8 cellular contexts compared by ENCODE assay signal in the genomic region with DNA sequence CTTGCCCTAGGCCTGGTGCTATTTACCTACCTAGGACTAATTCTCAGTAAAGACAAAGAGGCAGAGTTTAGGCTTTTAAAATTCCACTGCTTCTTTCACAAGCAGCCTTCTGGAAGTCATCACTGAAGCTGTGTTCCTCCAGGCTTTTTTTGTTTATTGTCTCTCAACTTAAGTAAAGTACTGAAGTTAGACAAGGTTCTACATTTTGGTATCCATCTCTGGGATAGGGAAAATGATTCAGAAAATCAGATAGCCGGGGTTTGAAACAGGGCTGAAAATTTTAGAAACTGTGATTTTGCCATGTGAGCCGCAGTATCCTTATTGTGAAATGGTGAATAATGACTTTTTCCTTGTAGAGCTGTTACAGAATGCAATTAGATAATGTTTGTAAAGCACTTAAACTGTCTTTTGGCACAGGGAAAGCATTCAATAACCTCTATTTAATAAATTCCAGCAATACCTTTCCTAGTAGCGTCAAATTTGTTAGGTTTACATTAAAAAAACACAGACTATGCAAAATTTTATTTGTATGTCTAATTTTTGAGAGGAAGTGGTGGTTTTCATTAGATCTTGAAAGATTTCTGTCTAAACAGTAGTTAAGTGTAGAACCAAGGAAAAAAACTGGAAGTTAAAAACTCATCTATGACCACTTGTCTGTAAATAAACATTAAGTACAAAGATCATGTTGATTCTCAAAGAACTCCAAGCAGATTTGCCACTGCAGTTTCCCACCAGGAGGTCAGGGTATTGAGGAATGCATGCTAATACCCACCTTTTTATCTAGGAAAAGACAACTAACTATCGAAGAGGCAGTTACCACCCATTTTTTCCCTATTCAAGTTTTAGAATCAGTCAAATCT. TPM values are rescaled to one million over a fixed set of nuclear protein-coding genes. Genes with fewer than 3 reads are reported as not detected.
DNase-seq lines count a peak whose midpoint lies in the region; ATAC-seq and TF ChIP-seq lines count a peak whose summit lies in the region.

No MANE protein-coding gene starts in this region.

- no TSS peak for BruUV-seq in MCF 10A (replicated peaks; lab: Mats Ljungman, UMichigan)

- H2AK5ac ChIP-seq in mesendoderm (ENCODE audit: low read length) = no peak overlapping the region

- no peak overlapping the region for H2BK15ac ChIP-seq in mesendoderm (replicated peaks; ENCODE audit: low read depth)

- H4K5ac ChIP-seq in mesendoderm (ENCODE audit: low read length) = no peak overlapping the region

- CTCF ChIA-PET in MCF 10A (lab: Yijun Ruan, JAX) = interaction anchor here (0.6 to 1.8 kb wide), 7 partner anchors 8 to 88 kb away, joined by 3 to 10 read pairs (median 4); no protein-coding TSS in a partner anchor

- H3K4me1 ChIP-seq in heart right ventricle (peaks cover 13 to 88% (median 81%) of the 10 kb centered on the region in 9 donors), mesendoderm (ENCODE audit: control insufficient read depth, low read depth, low read length) (peaks cover 3% of the 10 kb centered on the region), uterus (peaks cover 17 to 20% of the 10 kb centered on the region in 2 donors)

- H3K56ac ChIP-seq in mesendoderm (ENCODE audit: low read length) = peak overlapping the region; percentile 42

- H3K4me1 Mint-ChIP-seq in MCF 10A (ENCODE audit: insufficient read depth, unreplicated experiment) = peaks cover 54% of the 10 kb centered on the region

- H3K36me3 ChIP-seq in heart right ventricle (peaks cover 0 to 33% (median 0%) of the 10 kb centered on the region in 9 donors), mesendoderm (ENCODE audit: control insufficient read depth, insufficient read depth, low read length) (no peaks in the 10 kb centered on the region), uterus (no peaks in the 10 kb centered on the region)

- H3K27ac ChIP-seq in heart right ventricle = peak overlapping the region; percentile 88 to 99 (median 96)
- H3K27ac ChIP-seq in mesendoderm (ENCODE audit: low read depth, low read length) = peak overlapping the region; percentile 41
- H3K27ac ChIP-seq in uterus = peak overlapping the region; percentile 97 to 98

- H2BK5ac ChIP-seq in mesendoderm (ENCODE audit: low read length) = no peak overlapping the region

- no peak overlapping the region for H3K4ac ChIP-seq in mesendoderm (ENCODE audit: low read depth, low read length)

- no peak overlapping the region for H3K23ac ChIP-seq in mesendoderm (ENCODE audit: low read length)

- peak overlapping the region; percentile 86 for H3K4me3 Mint-ChIP-seq in MCF 10A (ENCODE audit: unreplicated experiment)

- H3K4me3 ChIP-seq in heart right ventricle = peak overlapping the region; percentile 50 to 86 (median 78)
- no peak overlapping the region for H3K4me3 ChIP-seq in mesendoderm (ENCODE audit: low read length)
- H3K4me3 ChIP-seq in uterus = peak overlapping the region; percentile 68 to 74

- TF ChIP-seq POLR2A in uterus (IDR thresholded peaks at IDR 0.05) = no peak

- H3K27me3 Mint-ChIP-seq in MCF 10A (ENCODE audit: insufficient read depth, unreplicated experiment) = no peaks in the 10 kb centered on the region

- TF ChIP-seq CTCF in heart right ventricle (IDR thresholded peaks at IDR 0.05) = no peak
- no peak for TF ChIP-seq CTCF in MCF 10A (IDR thresholded peaks at IDR 0.05; ENCODE audit: unreplicated experiment)
- TF ChIP-seq CTCF in uterus (IDR thresholded peaks at IDR 0.05) = no peak

- DNase-seq in heart right ventricle = no peak
- DNase-seq in cardiac septum (ENCODE audit: low spot score) = no peak
- DNase-seq in MCF 10A (ENCODE audit: unreplicated experiment) = no peak
- peak; percentile 56 for DNase-seq in mesendoderm
- no peak for DNase-seq in uterus
- DNase-seq in NCI-H1930 (lab: John Stamatoyannopoulos, UW) = no peak
- no peak for DNase-seq in SK-N-DZ (ENCODE audit: low spot score)
- DNase-seq in activated CD4-positive, CD25-positive, alpha-beta regulatory T cell (lab: John Stamatoyannopoulos, UW) = no peak

- POLR2A ChIA-PET in MCF 10A (lab: Yijun Ruan, JAX) = interaction anchor here (0.7 to 4.4 kb wide), 9 partner anchors 17 to 166 kb away, joined by 3 to 21 read pairs (median 7); a partner anchor contains a TSS

- H3K79me1 ChIP-seq in mesendoderm (ENCODE audit: low read length) = no peaks in the 10 kb centered on the region

- peak overlapping the region; percentile 12 for H3K27ac Mint-ChIP-seq in MCF 10A (ENCODE audit: low read depth, unreplicated experiment)

- H4K8ac ChIP-seq in mesendoderm (ENCODE audit: low read depth, low read length) = no peak overlapping the region

- H2BK120ac ChIP-seq in mesendoderm (ENCODE audit: low read depth, low read length) = no peak overlapping the region

- H3K79me2 ChIP-seq in mesendoderm (ENCODE audit: control insufficient read depth, insufficient read depth, low read length) = no peaks in the 10 kb centered on the region

- intact Hi-C loops in heart right ventricle (cut with DNase I) (loop anchor here in 2 of 10 donors (2.0 to 5.0 kb wide), 2 partner anchors 15 to 86 kb away; no protein-coding TSS in a partner anchor), cardiac septum (cut with DNase I) (no loop called here), MCF 10A (cut with micrococcal nuclease) (no loop called here), uterus (cut with DNase I; ENCODE audit: low total_unique reads) (no loop called here)

- ATAC-seq in heart right ventricle = no peak

- H3K36me3 Mint-ChIP-seq in MCF 10A (ENCODE audit: insufficient read depth, unreplicated experiment) = peaks cover 44% of the 10 kb centered on the region

- H3K18ac ChIP-seq in mesendoderm (ENCODE audit: low read length) = peak overlapping the region; percentile 51

- H3K9me3 ChIP-seq in heart right ventricle (no peaks in the 10 kb centered on the region), uterus (no peaks in the 10 kb centered on the region)

- WGBS in heart right ventricle, 2 donors = 26 to 42% methylated on average over 4 of the region's 4 CpGs
- no CpG with 5 or more reads among the region's 4 CpGs for WGBS in mesendoderm (ENCODE audit: extremely low coverage, insufficient coverage, low lambda C conversion rate)

- no peak overlapping the region for H3K4me2 ChIP-seq in mesendoderm (ENCODE audit: low read length)

- H3K9ac ChIP-seq in mesendoderm (ENCODE audit: low read length) = no peak overlapping the region

- peaks cover 8% of the 10 kb centered on the region for H3K9me3 Mint-ChIP-seq in MCF 10A (ENCODE audit: unreplicated experiment)

- H3K27me3 ChIP-seq in heart right ventricle (no peaks in the 10 kb centered on the region), mesendoderm (ENCODE audit: insufficient read depth, low read length, poor library complexity) (no peaks in the 10 kb centered on the region), uterus (no peaks in the 10 kb centered on the region)

RNA-seq across cellular contexts. Expression of a gene that starts 2.2 kb away (rescaled TPM):
- total RNA-seq in heart right ventricle (100 to 1,000 TPM; 104 to 389 (median 181) TPM), cardiac septum (191 TPM), MCF 10A (2022) (200 and 231 TPM in 2 replicates), uterus (100 to 1,000 TPM; 143 to 299 (median 158) TPM)
- 100 to 1,000 TPM; 146 to 203 TPM for polyA plus RNA-seq in heart right ventricle
- polyA plus RNA-seq in mesendoderm (2013, experiment 1 of 2) = 23.0 TPM
- polyA plus RNA-seq in mesendoderm (2013, experiment 2 of 2) = 22.2 TPM
- 0.09 TPM in 1 of 2 replicates, not detected in the other for polyA plus RNA-seq in SK-N-DZ (2014; cell fraction: cytosol; rRNA removed)
- not detected in 2 replicates for polyA plus RNA-seq in SK-N-DZ (2014; cell fraction: nucleus; rRNA removed)

Comparison
In these comparisons a context has a peak if more than half of its experiments do, and no peak if none do; other contexts are left out.
1. H3K27ac ChIP-seq: peak in every context shown above with its lines; median percentile 98 in uterus; 96 in heart right ventricle; 41 in mesendoderm.